ENCODE assay signal across 8 cellular contexts in the genomic region with DNA sequence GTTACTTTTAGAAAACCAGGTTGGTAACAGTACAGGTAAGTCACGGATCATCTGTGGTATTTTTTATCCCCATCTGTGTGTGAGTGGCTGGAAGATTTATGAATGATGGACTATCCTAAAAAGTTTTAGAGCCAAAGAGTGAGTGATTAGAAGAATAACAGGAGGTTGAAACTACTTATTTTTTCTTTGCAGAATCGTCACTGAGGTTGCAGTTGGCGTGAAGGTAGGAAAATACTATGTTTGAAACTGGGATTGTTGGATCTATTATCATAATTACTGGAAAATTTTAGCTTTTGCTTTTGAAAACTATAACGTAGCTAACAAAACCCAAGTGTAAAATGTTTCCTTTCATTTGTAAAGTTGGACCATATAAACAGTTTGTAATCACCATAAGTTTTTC. TPM values are rescaled to one million over a fixed set of nuclear protein-coding genes. Genes with fewer than 3 reads are reported as not detected.
A peak's percentile ranks its signal among the peaks of the same experiment; 100 is the strongest.
DNase-seq lines count a peak whose midpoint lies in the region; ATAC-seq lines count a peak whose summit lies in the region.

No MANE protein-coding gene starts in this region.

- H3K9me3 ChIP-seq in iPS-20b (ENCODE audit: insufficient read depth, low read depth, low read length): no peaks in the 10 kb centered on the region

- H3K27ac Mint-ChIP-seq in activated CD4-positive, alpha-beta T cell treated with anti-CD3 and anti-CD28 coated beads for 36 hours: peak overlapping the region; percentile 81
- peak overlapping the region; percentile 69 for H3K27ac Mint-ChIP-seq in activated T-helper 17 cell treated with anti-CD3 and anti-CD28 coated beads, Interleukin-2, amount 50 U/mL, for 72 hours

- peaks cover 39% of the 10 kb centered on the region for H3K4me1 Mint-ChIP-seq in activated CD4-positive, alpha-beta T cell treated with anti-CD3 and anti-CD28 coated beads for 36 hours
- H3K4me1 Mint-ChIP-seq in activated T-helper 17 cell treated with anti-CD3 and anti-CD28 coated beads, Interleukin-2, amount 50 U/mL, for 72 hours: peaks cover 18% of the 10 kb centered on the region

- peak overlapping the region; percentile 95 for H3K4me3 Mint-ChIP-seq in activated CD4-positive, alpha-beta T cell treated with anti-CD3 and anti-CD28 coated beads for 36 hours
- H3K4me3 Mint-ChIP-seq in activated T-helper 17 cell treated with anti-CD3 and anti-CD28 coated beads, Interleukin-2, amount 50 U/mL, for 72 hours: peak overlapping the region; percentile 85

- intact Hi-C loops in activated CD4-positive, alpha-beta T cell treated with anti-CD3 and anti-CD28 coated beads for 36 hours (cut with DNase I, micrococcal nuclease): loop anchor here in 1 of 2 experiments (10.0 kb wide), 2 partner anchors 1201 to 1331 kb away; partner anchors contain the start of gene DPYD
- intact Hi-C loops in sciatic nerve (cut with DNase I): no loop called here

- H3K27ac ChIP-seq in iPS-20b (ENCODE audit: low read length) (peak overlapping the region; percentile 9), substantia nigra (ENCODE audit: low read depth, low read length, poor library complexity, severe bottlenecking) (peak overlapping the region; percentile 100)

- CTCF ChIA-PET in activated CD4-positive, alpha-beta T cell treated with anti-CD3 and anti-CD28 coated beads for 36 hours (lab: Charles Lee): interaction anchor here (1.1 kb wide), 1 partner anchor 10 kb away, joined by 3 read pairs; no protein-coding TSS in a partner anchor

- H3K27me3 ChIP-seq in iPS-20b (ENCODE audit: insufficient read depth, low read length): no peaks in the 10 kb centered on the region

- H3K9me3 Mint-ChIP-seq in activated CD4-positive, alpha-beta T cell treated with anti-CD3 and anti-CD28 coated beads for 36 hours (ENCODE audit: low read depth): no peaks in the 10 kb centered on the region
- H3K9me3 Mint-ChIP-seq in activated T-helper 17 cell treated with anti-CD3 and anti-CD28 coated beads, Interleukin-2, amount 50 U/mL, for 72 hours: no peaks in the 10 kb centered on the region

- H3K4me3 ChIP-seq in iPS-20b (ENCODE audit: low read length): peak overlapping the region; percentile 95

- peaks cover 39% of the 10 kb centered on the region for H3K36me3 Mint-ChIP-seq in activated CD4-positive, alpha-beta T cell treated with anti-CD3 and anti-CD28 coated beads for 36 hours (ENCODE audit: low read depth)
- peaks cover 59% of the 10 kb centered on the region for H3K36me3 Mint-ChIP-seq in activated T-helper 17 cell treated with anti-CD3 and anti-CD28 coated beads, Interleukin-2, amount 50 U/mL, for 72 hours (ENCODE audit: low read depth)

- H3K36me3 ChIP-seq in iPS-20b (ENCODE audit: insufficient read depth, low read depth, low read length): peaks cover 54% of the 10 kb centered on the region

- no peaks in the 10 kb centered on the region for H3K27me3 Mint-ChIP-seq in activated CD4-positive, alpha-beta T cell treated with anti-CD3 and anti-CD28 coated beads for 36 hours
- H3K27me3 Mint-ChIP-seq in activated T-helper 17 cell treated with anti-CD3 and anti-CD28 coated beads, Interleukin-2, amount 50 U/mL, for 72 hours: no peaks in the 10 kb centered on the region

- peaks cover 11% of the 10 kb centered on the region; the same call in 1 of the 2 replicates for H3K4me1 ChIP-seq in iPS-20b (ENCODE audit: insufficient read depth, low read length)

- POLR2A ChIA-PET in activated CD4-positive, alpha-beta T cell treated with anti-CD3 and anti-CD28 coated beads for 36 hours (lab: Charles Lee): no interaction called here

- no peak for DNase-seq in activated CD4-positive, alpha-beta T cell treated with anti-CD3 and anti-CD28 coated beads for 36 hours
- no peak for DNase-seq in activated CD4-positive, alpha-beta T cell treated with anti-CD3 and anti-CD28 coated beads, Interleukin-2, amount 50 U/mL, for 1 hour
- DNase-seq in substantia nigra (lab: John Stamatoyannopoulos, UW): no peak
- no peak for DNase-seq in NCI-H774 (lab: John Stamatoyannopoulos, UW)
- DNase-seq in sciatic nerve (ENCODE audit: low spot score): no peak

- no peak for ATAC-seq in activated CD4-positive, alpha-beta T cell treated with anti-CD3 and anti-CD28 coated beads for 36 hours
- no peak for ATAC-seq in activated T-helper 17 cell treated with anti-CD3 and anti-CD28 coated beads, Interleukin-2, amount 50 U/mL, for 72 hours (replicated peaks)
- no peak for ATAC-seq in sciatic nerve
- ATAC-seq in GM21381 (IDR thresholded peaks at IDR 0.05; ENCODE audit: unreplicated experiment): no peak

- H3K9ac ChIP-seq in iPS-20b (ENCODE audit: low read depth, low read length): peak overlapping the region; percentile 100

RNA-seq across cellular contexts. Expression of gene PTBP2, which starts 1.8 kb away (rescaled TPM):
- total RNA-seq in activated CD4-positive, alpha-beta T cell treated with anti-CD3 and anti-CD28 coated beads for 36 hours: 10 to 100 TPM; 13.5 to 14.8 TPM
- 10 to 100 TPM; 12.3 to 18.4 TPM for total RNA-seq in activated T-helper 17 cell treated with anti-CD3 and anti-CD28 coated beads, Interleukin-2, amount 50 U/mL, for 72 hours
- total RNA-seq in sciatic nerve: 55.6 TPM
